Comparison of ENCODE assay signal across 1 cellular context in the genomic region with DNA sequence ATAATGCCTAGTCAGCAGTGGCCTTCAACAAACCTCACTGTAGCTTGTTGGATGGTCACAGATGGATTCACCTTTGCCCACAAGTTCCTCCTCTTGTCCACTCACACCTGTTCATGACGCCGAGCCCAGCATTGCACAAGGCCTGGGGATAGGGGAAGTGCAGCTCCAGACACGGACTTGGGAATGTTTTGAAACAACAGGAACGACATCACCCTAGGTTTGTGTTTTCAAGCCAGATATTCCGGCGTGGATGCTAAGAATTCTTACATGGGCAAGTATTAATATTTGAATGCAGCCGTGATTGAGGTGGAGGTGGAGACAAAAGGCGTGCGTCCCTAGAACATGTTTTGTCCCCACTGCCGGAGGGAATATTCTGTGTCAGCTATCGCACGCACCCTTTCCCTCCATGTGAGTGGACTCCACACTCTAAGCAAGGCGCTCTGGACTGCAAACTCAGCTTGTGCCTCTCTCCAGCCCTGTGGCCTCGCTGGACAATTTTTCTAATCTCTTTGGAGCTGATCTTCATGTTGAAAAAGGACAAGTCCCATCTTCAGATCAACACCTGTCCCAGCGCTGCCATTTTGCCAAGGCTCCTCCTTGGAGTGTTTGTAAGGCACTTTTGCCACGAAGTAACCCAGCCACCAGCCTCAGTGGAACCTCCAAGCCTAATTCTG.
A peak's percentile ranks its signal among the peaks of the same experiment; 100 is the strongest.
TF ChIP-seq lines count a peak whose summit lies in the region.

No MANE protein-coding gene starts in this region.

TF ChIP-seq in HepG2, 621 proteins besides CTCF, POLR2A, EP300 and RAD21 (continued from another document):
- TF ChIP-seq, protein P1, sequence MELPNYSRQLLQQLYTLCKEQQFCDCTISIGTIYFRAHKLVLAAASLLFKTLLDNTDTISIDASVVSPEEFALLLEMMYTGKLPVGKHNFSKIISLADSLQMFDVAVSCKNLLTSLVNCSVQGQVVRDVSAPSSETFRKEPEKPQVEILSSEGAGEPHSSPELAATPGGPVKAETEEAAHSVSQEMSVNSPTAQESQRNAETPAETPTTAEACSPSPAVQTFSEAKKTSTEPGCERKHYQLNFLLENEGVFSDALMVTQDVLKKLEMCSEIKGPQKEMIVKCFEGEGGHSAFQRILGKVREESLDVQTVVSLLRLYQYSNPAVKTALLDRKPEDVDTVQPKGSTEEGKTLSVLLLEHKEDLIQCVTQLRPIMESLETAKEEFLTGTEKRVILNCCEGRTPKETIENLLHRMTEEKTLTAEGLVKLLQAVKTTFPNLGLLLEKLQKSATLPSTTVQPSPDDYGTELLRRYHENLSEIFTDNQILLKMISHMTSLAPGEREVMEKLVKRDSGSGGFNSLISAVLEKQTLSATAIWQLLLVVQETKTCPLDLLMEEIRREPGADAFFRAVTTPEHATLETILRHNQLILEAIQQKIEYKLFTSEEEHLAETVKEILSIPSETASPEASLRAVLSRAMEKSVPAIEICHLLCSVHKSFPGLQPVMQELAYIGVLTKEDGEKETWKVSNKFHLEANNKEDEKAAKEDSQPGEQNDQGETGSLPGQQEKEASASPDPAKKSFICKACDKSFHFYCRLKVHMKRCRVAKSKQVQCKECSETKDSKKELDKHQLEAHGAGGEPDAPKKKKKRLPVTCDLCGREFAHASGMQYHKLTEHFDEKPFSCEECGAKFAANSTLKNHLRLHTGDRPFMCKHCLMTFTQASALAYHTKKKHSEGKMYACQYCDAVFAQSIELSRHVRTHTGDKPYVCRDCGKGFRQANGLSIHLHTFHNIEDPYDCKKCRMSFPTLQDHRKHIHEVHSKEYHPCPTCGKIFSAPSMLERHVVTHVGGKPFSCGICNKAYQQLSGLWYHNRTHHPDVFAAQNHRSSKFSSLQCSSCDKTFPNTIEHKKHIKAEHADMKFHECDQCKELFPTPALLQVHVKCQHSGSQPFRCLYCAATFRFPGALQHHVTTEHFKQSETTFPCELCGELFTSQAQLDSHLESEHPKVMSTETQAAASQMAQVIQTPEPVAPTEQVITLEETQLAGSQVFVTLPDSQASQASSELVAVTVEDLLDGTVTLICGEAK (IDR thresholded peaks at IDR 0.05), result no peak
- TF ChIP-seq, protein P1 (CRISPR knock-in tag; IDR thresholded peaks at IDR 0.05), result peak; percentile 58
- TF ChIP-seq NR2C2 (CRISPR knock-in tag; IDR thresholded peaks at IDR 0.05; ENCODE audit: borderline replicate concordance), result 0 out of 2 replicates have a peak, but pooled peaks have one; percentile 31
- no peak for TF ChIP-seq U2AF1 (optimal IDR thresholded peaks at IDR 0.05; ENCODE audit: low read depth, low read length)
- TF ChIP-seq, protein P2, sequence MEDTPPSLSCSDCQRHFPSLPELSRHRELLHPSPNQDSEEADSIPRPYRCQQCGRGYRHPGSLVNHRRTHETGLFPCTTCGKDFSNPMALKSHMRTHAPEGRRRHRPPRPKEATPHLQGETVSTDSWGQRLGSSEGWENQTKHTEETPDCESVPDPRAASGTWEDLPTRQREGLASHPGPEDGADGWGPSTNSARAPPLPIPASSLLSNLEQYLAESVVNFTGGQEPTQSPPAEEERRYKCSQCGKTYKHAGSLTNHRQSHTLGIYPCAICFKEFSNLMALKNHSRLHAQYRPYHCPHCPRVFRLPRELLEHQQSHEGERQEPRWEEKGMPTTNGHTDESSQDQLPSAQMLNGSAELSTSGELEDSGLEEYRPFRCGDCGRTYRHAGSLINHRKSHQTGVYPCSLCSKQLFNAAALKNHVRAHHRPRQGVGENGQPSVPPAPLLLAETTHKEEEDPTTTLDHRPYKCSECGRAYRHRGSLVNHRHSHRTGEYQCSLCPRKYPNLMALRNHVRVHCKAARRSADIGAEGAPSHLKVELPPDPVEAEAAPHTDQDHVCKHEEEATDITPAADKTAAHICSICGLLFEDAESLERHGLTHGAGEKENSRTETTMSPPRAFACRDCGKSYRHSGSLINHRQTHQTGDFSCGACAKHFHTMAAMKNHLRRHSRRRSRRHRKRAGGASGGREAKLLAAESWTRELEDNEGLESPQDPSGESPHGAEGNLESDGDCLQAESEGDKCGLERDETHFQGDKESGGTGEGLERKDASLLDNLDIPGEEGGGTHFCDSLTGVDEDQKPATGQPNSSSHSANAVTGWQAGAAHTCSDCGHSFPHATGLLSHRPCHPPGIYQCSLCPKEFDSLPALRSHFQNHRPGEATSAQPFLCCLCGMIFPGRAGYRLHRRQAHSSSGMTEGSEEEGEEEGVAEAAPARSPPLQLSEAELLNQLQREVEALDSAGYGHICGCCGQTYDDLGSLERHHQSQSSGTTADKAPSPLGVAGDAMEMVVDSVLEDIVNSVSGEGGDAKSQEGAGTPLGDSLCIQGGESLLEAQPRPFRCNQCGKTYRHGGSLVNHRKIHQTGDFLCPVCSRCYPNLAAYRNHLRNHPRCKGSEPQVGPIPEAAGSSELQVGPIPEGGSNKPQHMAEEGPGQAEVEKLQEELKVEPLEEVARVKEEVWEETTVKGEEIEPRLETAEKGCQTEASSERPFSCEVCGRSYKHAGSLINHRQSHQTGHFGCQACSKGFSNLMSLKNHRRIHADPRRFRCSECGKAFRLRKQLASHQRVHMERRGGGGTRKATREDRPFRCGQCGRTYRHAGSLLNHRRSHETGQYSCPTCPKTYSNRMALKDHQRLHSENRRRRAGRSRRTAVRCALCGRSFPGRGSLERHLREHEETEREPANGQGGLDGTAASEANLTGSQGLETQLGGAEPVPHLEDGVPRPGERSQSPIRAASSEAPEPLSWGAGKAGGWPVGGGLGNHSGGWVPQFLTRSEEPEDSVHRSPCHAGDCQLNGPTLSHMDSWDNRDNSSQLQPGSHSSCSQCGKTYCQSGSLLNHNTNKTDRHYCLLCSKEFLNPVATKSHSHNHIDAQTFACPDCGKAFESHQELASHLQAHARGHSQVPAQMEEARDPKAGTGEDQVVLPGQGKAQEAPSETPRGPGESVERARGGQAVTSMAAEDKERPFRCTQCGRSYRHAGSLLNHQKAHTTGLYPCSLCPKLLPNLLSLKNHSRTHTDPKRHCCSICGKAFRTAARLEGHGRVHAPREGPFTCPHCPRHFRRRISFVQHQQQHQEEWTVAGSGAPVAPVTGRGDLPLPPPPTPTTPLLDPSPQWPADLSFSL (CRISPR knock-in tag; IDR thresholded peaks at IDR 0.05), result no peak
- TF ChIP-seq SNAPC2 (CRISPR knock-in tag; IDR thresholded peaks at IDR 0.05), result no peak
- peak; percentile 18 for TF ChIP-seq HNRNPH1 (optimal IDR thresholded peaks at IDR 0.05; ENCODE audit: low read depth, low read length)
- peak; percentile 51; the same call in 1 of the 2 replicates for TF ChIP-seq NFKB2 (CRISPR knock-in tag; IDR thresholded peaks at IDR 0.05; ENCODE audit: borderline replicate concordance)
- no peak for TF ChIP-seq ZNF251 (CRISPR knock-in tag; IDR thresholded peaks at IDR 0.05)
- peak; percentile 32; the same call in 1 of the 2 replicates for TF ChIP-seq RBFOX2 (IDR thresholded peaks at IDR 0.05; ENCODE audit: low read depth, low read length)
- peak; percentile 64; the same call in 1 of the 2 replicates for TF ChIP-seq NCOR1 (IDR thresholded peaks at IDR 0.05; ENCODE audit: borderline replicate concordance, low read length)
- TF ChIP-seq ZNF484 (CRISPR knock-in tag; IDR thresholded peaks at IDR 0.05; ENCODE audit: borderline replicate concordance, low read depth), result no peak
- TF ChIP-seq ONECUT2 (CRISPR knock-in tag; IDR thresholded peaks at IDR 0.05), result no peak
- TF ChIP-seq, protein P3, sequence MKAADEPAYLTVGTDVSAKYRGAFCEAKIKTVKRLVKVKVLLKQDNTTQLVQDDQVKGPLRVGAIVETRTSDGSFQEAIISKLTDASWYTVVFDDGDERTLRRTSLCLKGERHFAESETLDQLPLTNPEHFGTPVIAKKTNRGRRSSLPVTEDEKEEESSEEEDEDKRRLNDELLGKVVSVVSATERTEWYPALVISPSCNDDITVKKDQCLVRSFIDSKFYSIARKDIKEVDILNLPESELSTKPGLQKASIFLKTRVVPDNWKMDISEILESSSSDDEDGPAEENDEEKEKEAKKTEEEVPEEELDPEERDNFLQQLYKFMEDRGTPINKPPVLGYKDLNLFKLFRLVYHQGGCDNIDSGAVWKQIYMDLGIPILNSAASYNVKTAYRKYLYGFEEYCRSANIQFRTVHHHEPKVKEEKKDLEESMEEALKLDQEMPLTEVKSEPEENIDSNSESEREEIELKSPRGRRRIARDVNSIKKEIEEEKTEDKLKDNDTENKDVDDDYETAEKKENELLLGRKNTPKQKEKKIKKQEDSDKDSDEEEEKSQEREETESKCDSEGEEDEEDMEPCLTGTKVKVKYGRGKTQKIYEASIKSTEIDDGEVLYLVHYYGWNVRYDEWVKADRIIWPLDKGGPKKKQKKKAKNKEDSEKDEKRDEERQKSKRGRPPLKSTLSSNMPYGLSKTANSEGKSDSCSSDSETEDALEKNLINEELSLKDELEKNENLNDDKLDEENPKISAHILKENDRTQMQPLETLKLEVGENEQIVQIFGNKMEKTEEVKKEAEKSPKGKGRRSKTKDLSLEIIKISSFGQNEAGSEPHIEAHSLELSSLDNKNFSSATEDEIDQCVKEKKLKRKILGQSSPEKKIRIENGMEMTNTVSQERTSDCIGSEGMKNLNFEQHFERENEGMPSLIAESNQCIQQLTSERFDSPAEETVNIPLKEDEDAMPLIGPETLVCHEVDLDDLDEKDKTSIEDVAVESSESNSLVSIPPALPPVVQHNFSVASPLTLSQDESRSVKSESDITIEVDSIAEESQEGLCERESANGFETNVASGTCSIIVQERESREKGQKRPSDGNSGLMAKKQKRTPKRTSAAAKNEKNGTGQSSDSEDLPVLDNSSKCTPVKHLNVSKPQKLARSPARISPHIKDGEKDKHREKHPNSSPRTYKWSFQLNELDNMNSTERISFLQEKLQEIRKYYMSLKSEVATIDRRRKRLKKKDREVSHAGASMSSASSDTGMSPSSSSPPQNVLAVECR (CRISPR knock-in tag; IDR thresholded peaks at IDR 0.05; ENCODE audit: borderline replicate concordance), result 0 out of 2 replicates have a peak, but pooled peaks have one; percentile 48
- TF ChIP-seq ZNF782 (CRISPR knock-in tag; IDR thresholded peaks at IDR 0.05; ENCODE audit: borderline replicate concordance), result peak; percentile 71; the same call in 1 of the 2 replicates
- 0 out of 2 replicates have a peak, but pooled peaks have one; percentile 25 for TF ChIP-seq HOXA5 (CRISPR knock-in tag; IDR thresholded peaks at IDR 0.05)
- peak; percentile 78 for TF ChIP-seq KDM5B (CRISPR knock-in tag; IDR thresholded peaks at IDR 0.05; ENCODE audit: borderline replicate concordance)
- 0 out of 4 replicates have a peak, but pooled peaks of 1 of the 2 experiments have one; percentile 6 for TF ChIP-seq NR2F1 (CRISPR knock-in tag; IDR thresholded peaks at IDR 0.05)
- TF ChIP-seq, protein P4, sequence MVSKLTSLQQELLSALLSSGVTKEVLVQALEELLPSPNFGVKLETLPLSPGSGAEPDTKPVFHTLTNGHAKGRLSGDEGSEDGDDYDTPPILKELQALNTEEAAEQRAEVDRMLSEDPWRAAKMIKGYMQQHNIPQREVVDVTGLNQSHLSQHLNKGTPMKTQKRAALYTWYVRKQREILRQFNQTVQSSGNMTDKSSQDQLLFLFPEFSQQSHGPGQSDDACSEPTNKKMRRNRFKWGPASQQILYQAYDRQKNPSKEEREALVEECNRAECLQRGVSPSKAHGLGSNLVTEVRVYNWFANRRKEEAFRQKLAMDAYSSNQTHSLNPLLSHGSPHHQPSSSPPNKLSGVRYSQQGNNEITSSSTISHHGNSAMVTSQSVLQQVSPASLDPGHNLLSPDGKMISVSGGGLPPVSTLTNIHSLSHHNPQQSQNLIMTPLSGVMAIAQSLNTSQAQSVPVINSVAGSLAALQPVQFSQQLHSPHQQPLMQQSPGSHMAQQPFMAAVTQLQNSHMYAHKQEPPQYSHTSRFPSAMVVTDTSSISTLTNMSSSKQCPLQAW (CRISPR knock-in tag; IDR thresholded peaks at IDR 0.05), result peak; percentile 44; the same call in 1 of the 2 replicates
- peak; percentile 69 for TF ChIP-seq KMT2B (CRISPR knock-in tag; IDR thresholded peaks at IDR 0.05)
- no peak for TF ChIP-seq ZNF382 (CRISPR knock-in tag; IDR thresholded peaks at IDR 0.05; ENCODE audit: borderline replicate concordance)
- TF ChIP-seq, protein P5, sequence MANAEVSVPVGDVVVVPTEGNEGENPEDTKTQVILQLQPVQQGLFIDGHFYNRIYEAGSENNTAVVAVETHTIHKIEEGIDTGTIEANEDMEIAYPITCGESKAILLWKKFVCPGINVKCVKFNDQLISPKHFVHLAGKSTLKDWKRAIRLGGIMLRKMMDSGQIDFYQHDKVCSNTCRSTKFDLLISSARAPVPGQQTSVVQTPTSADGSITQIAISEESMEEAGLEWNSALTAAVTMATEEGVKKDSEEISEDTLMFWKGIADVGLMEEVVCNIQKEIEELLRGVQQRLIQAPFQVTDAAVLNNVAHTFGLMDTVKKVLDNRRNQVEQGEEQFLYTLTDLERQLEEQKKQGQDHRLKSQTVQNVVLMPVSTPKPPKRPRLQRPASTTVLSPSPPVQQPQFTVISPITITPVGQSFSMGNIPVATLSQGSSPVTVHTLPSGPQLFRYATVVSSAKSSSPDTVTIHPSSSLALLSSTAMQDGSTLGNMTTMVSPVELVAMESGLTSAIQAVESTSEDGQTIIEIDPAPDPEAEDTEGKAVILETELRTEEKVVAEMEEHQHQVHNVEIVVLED (CRISPR knock-in tag; IDR thresholded peaks at IDR 0.05; ENCODE audit: borderline replicate concordance), result peak; percentile 53; the same call in 1 of the 2 replicates
- TF ChIP-seq, protein P6, sequence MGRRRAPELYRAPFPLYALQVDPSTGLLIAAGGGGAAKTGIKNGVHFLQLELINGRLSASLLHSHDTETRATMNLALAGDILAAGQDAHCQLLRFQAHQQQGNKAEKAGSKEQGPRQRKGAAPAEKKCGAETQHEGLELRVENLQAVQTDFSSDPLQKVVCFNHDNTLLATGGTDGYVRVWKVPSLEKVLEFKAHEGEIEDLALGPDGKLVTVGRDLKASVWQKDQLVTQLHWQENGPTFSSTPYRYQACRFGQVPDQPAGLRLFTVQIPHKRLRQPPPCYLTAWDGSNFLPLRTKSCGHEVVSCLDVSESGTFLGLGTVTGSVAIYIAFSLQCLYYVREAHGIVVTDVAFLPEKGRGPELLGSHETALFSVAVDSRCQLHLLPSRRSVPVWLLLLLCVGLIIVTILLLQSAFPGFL (CRISPR knock-in tag; IDR thresholded peaks at IDR 0.05), result no peak
